Comparison of ENCODE assay signal across 17 cellular contexts in the genomic region with DNA sequence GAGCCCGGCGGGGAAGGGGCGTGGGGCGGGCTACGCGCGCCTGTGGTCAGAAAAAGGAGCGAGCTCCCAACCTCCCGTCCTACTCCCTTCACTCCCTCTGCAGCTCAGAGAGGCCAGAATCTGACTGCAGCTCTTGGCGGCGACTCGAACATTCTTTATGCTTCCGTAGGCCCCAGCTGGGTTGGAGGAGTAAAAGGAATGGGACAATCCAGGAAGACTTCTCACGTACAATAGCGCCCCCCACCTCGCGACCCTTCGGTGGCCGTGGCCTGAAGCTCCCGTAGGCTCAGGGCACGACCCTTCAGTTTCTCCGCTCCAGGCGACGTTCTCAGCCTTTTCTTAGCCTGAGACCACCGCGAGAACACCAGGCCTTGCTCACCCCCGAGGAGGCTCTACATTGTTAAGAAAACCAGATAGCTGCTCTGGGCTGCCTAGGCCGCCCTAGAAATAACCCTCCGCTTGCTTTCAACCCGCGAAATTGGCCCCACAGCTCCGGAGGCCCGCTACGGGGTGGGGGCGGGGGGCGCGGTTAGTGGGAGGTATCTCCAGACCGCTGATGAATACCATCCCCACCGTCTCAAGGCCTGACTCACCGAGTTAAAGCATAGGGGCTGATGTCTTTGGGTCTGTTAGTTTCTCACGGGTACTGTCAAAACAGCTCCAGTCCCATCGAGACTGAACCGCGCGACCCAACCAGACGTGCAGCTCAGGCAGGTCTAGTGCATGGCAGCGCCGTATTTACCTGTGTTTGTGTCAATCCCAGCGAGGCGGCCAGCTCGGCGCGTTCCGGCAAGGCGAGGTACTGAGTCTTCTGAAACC. TPM values are rescaled to one million over a fixed set of nuclear protein-coding genes. Genes with fewer than 3 reads are reported as not detected.
DNase-seq lines count a peak whose midpoint lies in the region; ATAC-seq and TF ChIP-seq lines count a peak whose summit lies in the region.
"Had no signal": no experiment of that assay in that cellular context is flagged by ENCODE, and none has a peak within 500 bp of the region (broad histone marks: within the 10 kb centered on the region; RNA-seq: fewer than 3 reads in every experiment).

No MANE protein-coding gene starts in this region.

- H3K27me3 Mint-ChIP-seq in type B pancreatic cell, result peaks cover 95% of the 10 kb centered on the region

- DNase-seq in right cardiac atrium, result peak in 1 of 3 donors; percentile 38
- no peak for DNase-seq in Right ventricle myocardium superior
- DNase-seq in adipocyte (ENCODE audit: low read depth), result peak; percentile 68
- no peak for DNase-seq in left lobe of liver (ENCODE audit: low spot score)
- DNase-seq in type B pancreatic cell (ENCODE audit: extremely low spot score, unreplicated experiment), result no peak
- no peak for DNase-seq in DMS79 treated with DMSO at 0.1 percent for 48 hours (lab: John Stamatoyannopoulos, UW)
- DNase-seq in ACHN, result no peak
- DNase-seq: activated naive CD4-positive, alpha-beta T cell treated with anti-CD3 and anti-CD28 coated beads, Interleukin-2, amount 50 U/mL, for 16 hours; dermis blood vessel endothelial cell; Karpas-422; kidney glomerular epithelial cell; NCI-H2081 treated with DMSO at 0.1 percent for 48 hours had no signal

- H3K36me3 ChIP-seq in adipocyte (ENCODE audit: control insufficient read depth, insufficient read depth, low read length, severe bottlenecking), result no peaks in the 10 kb centered on the region
- H3K36me3 ChIP-seq: BLaER1, neutrophil had no signal

- H3K27ac Mint-ChIP-seq in type B pancreatic cell, result peak overlapping the region; percentile 82

- in situ Hi-C loops in ACHN (cut with HindIII; ENCODE audit: low pct_ligation_motif_present, low pct_unique_long_range_greater_than_20kb, low sequenced_read_pairs), result no loop called here

- no peak for TF ChIP-seq CTCF in type B pancreatic cell (conservative IDR thresholded peaks at IDR 0.05)

- intact Hi-C loops in right cardiac atrium (cut with DNase I), result loop anchor here (10.0 kb wide), 3 partner anchors 607 to 1107 kb away; no protein-coding TSS in a partner anchor
- intact Hi-C loops in Right ventricle myocardium superior (cut with DNase I), result no loop called here

- H3K9me3 Mint-ChIP-seq in type B pancreatic cell, result no peaks in the 10 kb centered on the region

- H3K4me1 Mint-ChIP-seq in type B pancreatic cell (ENCODE audit: unreplicated experiment), result peaks cover 56% of the 10 kb centered on the region

- peaks cover 34% of the 10 kb centered on the region for H3K36me3 Mint-ChIP-seq in type B pancreatic cell

- WGBS in right cardiac atrium, result 12% methylated on average over 55 of the region's 55 CpGs

- no peak overlapping the region for H3K9ac ChIP-seq in adipocyte (ENCODE audit: low read length)
- H3K9ac ChIP-seq: BLaER1 had no signal

- no peak overlapping the region for H3K27ac ChIP-seq in right cardiac atrium (ENCODE audit: low read length)
- H3K27ac ChIP-seq: BLaER1, foreskin keratinocyte, neutrophil had no signal

- peak overlapping the region; percentile 12 for H3K4me3 ChIP-seq in right cardiac atrium (ENCODE audit: low read length)
- H3K4me3 ChIP-seq in adipocyte (ENCODE audit: low read length), result no peak overlapping the region
- H3K4me3 ChIP-seq: BLaER1 had no signal

- H3K9me3 ChIP-seq in right cardiac atrium (ENCODE audit: control insufficient read depth, low read length) (peaks cover 2% of the 10 kb centered on the region), adipocyte (ENCODE audit: control insufficient read depth, low read length) (no peaks in the 10 kb centered on the region)
- H3K9me3 ChIP-seq: neutrophil had no signal

- ATAC-seq in right cardiac atrium (no peak), Right ventricle myocardium superior (ENCODE audit: poor library complexity) (no peak), left lobe of liver (peak; percentile 38), HG03039 (IDR thresholded peaks at IDR 0.05; ENCODE audit: unreplicated experiment) (no peak)
- ATAC-seq: foreskin keratinocyte had no signal

- peaks cover 8% of the 10 kb centered on the region for H3K4me1 ChIP-seq in right cardiac atrium (ENCODE audit: control insufficient read depth, insufficient read depth, low read length)
- H3K4me1 ChIP-seq in adipocyte (ENCODE audit: control insufficient read depth, insufficient read depth, low read length), result peaks cover 12% of the 10 kb centered on the region
- H3K4me1 ChIP-seq: foreskin keratinocyte had no signal

- no peaks in the 10 kb centered on the region for H3K27me3 ChIP-seq in right cardiac atrium (ENCODE audit: control insufficient read depth, insufficient read depth)
- peaks cover 83% of the 10 kb centered on the region for H3K27me3 ChIP-seq in adipocyte (replicated peaks; ENCODE audit: control insufficient read depth, insufficient read depth, low read length)

- peak overlapping the region; percentile 99 for H3K4me3 Mint-ChIP-seq in type B pancreatic cell

RNA-seq across cellular contexts. Expression of a gene that starts 3.0 kb away (rescaled TPM):
- not detected for total RNA-seq in right cardiac atrium
- 0.27 TPM for polyA plus RNA-seq in right cardiac atrium
- total RNA-seq in Right ventricle myocardium superior, result not detected
- total RNA-seq in left lobe of liver, result not detected
- 21.0 and 37.9 TPM in 2 replicates for total RNA-seq in type B pancreatic cell (ENCODE audit: low replicate concordance)
- total RNA-seq: dermis blood vessel endothelial cell, G401 had no signal

RNA-seq across cellular contexts. Expression of a gene that starts 16.3 kb away (rescaled TPM):
- total RNA-seq in right cardiac atrium (not detected), Right ventricle myocardium superior (not detected), left lobe of liver (not detected), type B pancreatic cell (ENCODE audit: low replicate concordance) (3.5 and 25.5 TPM in 2 replicates)
- polyA plus RNA-seq in right cardiac atrium, result not detected
- total RNA-seq: dermis blood vessel endothelial cell, foreskin keratinocyte, G401 had no signal

Comparison
In these comparisons a context has a peak if more than half of its experiments do, and no peak if none do; other contexts are left out.
1. RNA of a gene that starts 3.0 kb away (total RNA-seq): 21.0 to 37.9 TPM in type B pancreatic cell; not detected in right cardiac atrium, not detected in Right ventricle myocardium superior (single experiment) and not detected in left lobe of liver (single experiment); every median in the first group is over 10 times any median in the second.